Comparison of ENCODE assay signal across 22 cellular contexts in genomic region chr3:26438325-26438940, GRCh38.
A peak's percentile ranks its signal among the peaks of the same experiment; 100 is the strongest.
DNase-seq lines count a peak whose midpoint lies in the region; ATAC-seq, FAIRE-seq and TF ChIP-seq lines count a peak whose summit lies in the region.
"Had no signal": no experiment of that assay in that cellular context is flagged by ENCODE, and none has a peak within 500 bp of the region (broad histone marks: within the 10 kb centered on the region; RNA-seq: fewer than 3 reads in every experiment).

No MANE protein-coding gene starts in this region.

- H3K9me3 ChIP-seq in esophagus muscularis mucosa (no peaks in the 10 kb centered on the region), pancreas (no peaks in the 10 kb centered on the region), ascending aorta (no peaks in the 10 kb centered on the region)

- intact Hi-C loops in esophagus muscularis mucosa (cut with DNase I): no loop called here
- intact Hi-C loops in pancreas (cut with DNase I): no loop called here
- intact Hi-C loops in ascending aorta (cut with DNase I): no loop called here
- intact Hi-C loops in activated T-helper 2 cell treated with anti-CD3 and anti-CD28 coated beads, Interferon-gamma antibody, Interleukin-2, Interleukin-4, amounts not matched to agents 10 μg/mL and 5 μg/mL and 100 μg/mL, durations not matched to agents 14 hours and 24 hours and 36 hours (cut with micrococcal nuclease): no loop called here

- no peak for TF ChIP-seq EP300 in esophagus muscularis mucosa (IDR thresholded peaks at IDR 0.05)

- no peak for TF ChIP-seq CTCF in esophagus muscularis mucosa (IDR thresholded peaks at IDR 0.05)
- no peak for TF ChIP-seq CTCF in pancreas (IDR thresholded peaks at IDR 0.05)
- no peak for TF ChIP-seq CTCF in ascending aorta (IDR thresholded peaks at IDR 0.05)

- peak; percentile 22 to 44 (median 28) for ATAC-seq in pancreas
- ATAC-seq: activated CD8-positive, alpha-beta T cell treated with anti-CD3 and anti-CD28 coated beads, Interleukin-2, amount 10 ng/mL, durations not matched to agents 7 days and 5 days; PC-3; T-cell had no signal

- DNase-seq in Caki2 (ENCODE audit: low read depth): peak; percentile 11
- peak; percentile 5 for DNase-seq in RCC 7860 (ENCODE audit: low spot score)
- peak; percentile 2 for DNase-seq in esophagus muscularis mucosa (ENCODE audit: extremely low spot score)
- peak in 1 of 6 donors; percentile 10 for DNase-seq in pancreas
- DNase-seq in nucleus accumbens (lab: John Stamatoyannopoulos, UW): no peak
- no peak for DNase-seq in ascending aorta (ENCODE audit: low spot score in 2 of 2)
- no peak for DNase-seq in activated T-helper 2 cell treated with anti-CD3 and anti-CD28 coated beads, Interferon-gamma antibody, Interleukin-2, Interleukin-4, amounts not matched to agents 10 μg/mL and 5 μg/mL and 100 μg/mL, durations not matched to agents 14 hours and 24 hours and 36 hours (ENCODE audit: low spot score)
- DNase-seq in AML-193 (lab: John Stamatoyannopoulos, UW): no peak
- DNase-seq: activated CD4-positive, CD25-positive, alpha-beta regulatory T cell treated with anti-CD3 and anti-CD28 coated beads, Interleukin-2, amount 50 U/mL, for 72 hours; activated CD8-positive, alpha-beta T cell treated with anti-CD3 and anti-CD28 coated beads, Interleukin-2, amount 10 ng/mL, durations not matched to agents 7 days and 5 days; caudate nucleus; NCI-H1694; NCI-H82; SHP77 treated with DMSO at 0.1 percent for 48 hours; T-cell had no signal

- no peaks in the 10 kb centered on the region for H3K36me3 Mint-ChIP-seq in activated T-helper 2 cell treated with anti-CD3 and anti-CD28 coated beads, Interferon-gamma antibody, Interleukin-2, Interleukin-4, amounts not matched to agents 10 μg/mL and 5 μg/mL and 100 μg/mL, durations not matched to agents 14 hours and 24 hours and 36 hours (ENCODE audit: low read depth)
- H3K36me3 Mint-ChIP-seq: CD14-positive monocyte, T-cell, type B pancreatic cell had no signal

- H3K27me3 Mint-ChIP-seq in activated T-helper 2 cell treated with anti-CD3 and anti-CD28 coated beads, Interferon-gamma antibody, Interleukin-2, Interleukin-4, amounts not matched to agents 10 μg/mL and 5 μg/mL and 100 μg/mL, durations not matched to agents 14 hours and 24 hours and 36 hours (ENCODE audit: low read depth): no peaks in the 10 kb centered on the region
- H3K27me3 Mint-ChIP-seq: T-cell, type B pancreatic cell had no signal

- no peaks in the 10 kb centered on the region for H3K4me1 Mint-ChIP-seq in activated T-helper 2 cell treated with anti-CD3 and anti-CD28 coated beads, Interferon-gamma antibody, Interleukin-2, Interleukin-4, amounts not matched to agents 10 μg/mL and 5 μg/mL and 100 μg/mL, durations not matched to agents 14 hours and 24 hours and 36 hours (ENCODE audit: low read depth)
- H3K4me1 Mint-ChIP-seq: CD14-positive monocyte, T-cell had no signal

- H3K9me3 Mint-ChIP-seq in activated T-helper 2 cell treated with anti-CD3 and anti-CD28 coated beads, Interferon-gamma antibody, Interleukin-2, Interleukin-4, amounts not matched to agents 10 μg/mL and 5 μg/mL and 100 μg/mL, durations not matched to agents 14 hours and 24 hours and 36 hours: peaks cover 27% of the 10 kb centered on the region

- WGBS in esophagus muscularis mucosa: 73% methylated on average over 4 of the region's 4 CpGs
- WGBS in pancreas, 2 donors: 53 to 62% methylated on average over 4 of the region's 4 CpGs

- no peak for TF ChIP-seq POLR2A in esophagus muscularis mucosa (IDR thresholded peaks at IDR 0.05; ENCODE audit: low read depth)

- no peaks in the 10 kb centered on the region for H3K36me3 ChIP-seq in esophagus muscularis mucosa
- H3K36me3 ChIP-seq in pancreas: no peaks in the 10 kb centered on the region
- no peaks in the 10 kb centered on the region for H3K36me3 ChIP-seq in ascending aorta

- FAIRE-seq in RCC 7860 (lab: Jason Lieb, UNC): no peak
- FAIRE-seq in pancreas (lab: Jason Lieb, UNC): no peak
- FAIRE-seq: D721Med, endothelial cell of umbilical vein, GM18507 had no signal

- no peak overlapping the region for H3K4me3 Mint-ChIP-seq in activated T-helper 2 cell treated with anti-CD3 and anti-CD28 coated beads, Interferon-gamma antibody, Interleukin-2, Interleukin-4, amounts not matched to agents 10 μg/mL and 5 μg/mL and 100 μg/mL, durations not matched to agents 14 hours and 24 hours and 36 hours (ENCODE audit: low read depth)
- H3K4me3 Mint-ChIP-seq: activated CD8-positive, alpha-beta T cell treated with anti-CD3 and anti-CD28 coated beads, Interleukin-2, amount 10 ng/mL, durations not matched to agents 7 days and 5 days; CD14-positive monocyte; T-cell; type B pancreatic cell had no signal

- no peak overlapping the region for H3K27ac Mint-ChIP-seq in activated T-helper 2 cell treated with anti-CD3 and anti-CD28 coated beads, Interferon-gamma antibody, Interleukin-2, Interleukin-4, amounts not matched to agents 10 μg/mL and 5 μg/mL and 100 μg/mL, durations not matched to agents 14 hours and 24 hours and 36 hours
- H3K27ac Mint-ChIP-seq: activated CD8-positive, alpha-beta T cell treated with anti-CD3 and anti-CD28 coated beads, Interleukin-2, amount 10 ng/mL, durations not matched to agents 7 days and 5 days; T-cell; type B pancreatic cell had no signal

- peaks cover 0 to 6% (median 0%) of the 10 kb centered on the region in 4 donors for H3K4me1 ChIP-seq in esophagus muscularis mucosa
- peaks cover 7 to 16% (median 9%) of the 10 kb centered on the region in 3 donors for H3K4me1 ChIP-seq in pancreas
- no peaks in the 10 kb centered on the region for H3K4me1 ChIP-seq in ascending aorta

- H3K27me3 ChIP-seq in esophagus muscularis mucosa: no peaks in the 10 kb centered on the region
- no peaks in the 10 kb centered on the region for H3K27me3 ChIP-seq in pancreas
- H3K27me3 ChIP-seq in ascending aorta: no peaks in the 10 kb centered on the region

- in situ Hi-C loops in Caki2 (cut with HindIII; ENCODE audit: low pct_unique_long_range_greater_than_20kb, low sequenced_read_pairs): no loop called here

- H3K4me3 ChIP-seq in esophagus muscularis mucosa (no peak overlapping the region), pancreas (no peak overlapping the region), ascending aorta (no peak overlapping the region)
- H3K4me3 ChIP-seq: lung had no signal

- H3K27ac ChIP-seq in esophagus muscularis mucosa (replicated peaks in 1 of 4) (no peak overlapping the region), pancreas (peak overlapping the region in 1 of 4 donors; percentile 50), ascending aorta (no peak overlapping the region)

Comparison
In these comparisons a context has a peak if more than half of its experiments do, and no peak if none do; other contexts are left out.
1. DNase-seq: peak in Caki2 (single experiment), RCC 7860 (single experiment) and esophagus muscularis mucosa (single experiment); none in nucleus accumbens (0 of 56), ascending aorta (0 of 2), activated T-helper 2 cell treated with anti-CD3 and anti-CD28 coated beads, Interferon-gamma antibody, Interleukin-2, Interleukin-4, amounts not matched to agents 10 μg/mL and 5 μg/mL and 100 μg/mL, durations not matched to agents 14 hours and 24 hours and 36 hours (single experiment) and AML-193 (0 of 2).